ENCODE assay signal across 8 cellular contexts in the genomic region with DNA sequence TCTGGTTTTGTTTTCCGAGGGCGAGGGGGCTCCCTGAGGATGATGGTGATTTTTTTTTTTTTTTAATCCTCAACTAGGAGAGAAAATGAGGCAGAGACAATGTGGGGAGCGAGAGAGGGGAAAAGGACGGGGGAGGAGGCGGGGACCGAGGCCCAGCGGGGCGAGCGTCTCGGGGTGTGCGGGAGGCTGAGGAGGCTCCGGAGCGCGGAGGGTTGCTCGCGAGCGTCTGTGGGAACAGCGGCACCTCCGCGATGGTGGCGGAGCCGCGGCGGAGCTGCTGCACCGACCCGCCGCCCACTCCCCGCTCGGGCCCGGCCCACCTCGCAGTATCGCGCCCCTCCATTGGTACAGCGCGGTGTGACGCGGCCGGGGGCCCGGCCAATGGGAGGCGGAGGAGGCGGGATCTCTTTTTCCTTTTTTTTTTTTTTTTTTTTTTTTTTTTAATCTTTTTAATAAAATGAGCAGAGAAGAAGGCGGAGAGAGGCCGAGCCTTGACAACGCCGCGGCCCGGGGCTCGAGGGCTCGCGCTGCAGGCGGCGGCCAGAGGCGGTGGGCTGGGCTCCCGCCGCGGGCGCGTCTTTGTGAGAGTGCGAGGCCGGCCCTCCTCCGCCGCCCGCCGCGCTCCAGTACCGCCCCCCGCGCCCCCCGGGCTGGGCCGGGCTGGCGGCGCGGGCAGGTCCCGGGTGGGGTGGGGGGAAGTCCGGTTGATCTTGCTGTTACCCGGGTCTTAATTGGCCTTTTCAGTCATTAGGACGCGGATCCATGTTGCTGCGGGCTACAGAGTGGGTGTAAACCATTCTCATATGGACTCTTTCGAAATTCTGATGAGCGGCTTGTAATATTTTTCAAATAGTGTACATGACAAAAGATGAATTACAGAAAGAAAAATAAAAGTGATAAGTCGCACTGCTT. TPM values are rescaled to one million over a fixed set of nuclear protein-coding genes. Genes with fewer than 3 reads are reported as not detected.
DNase-seq lines count a peak whose midpoint lies in the region; ATAC-seq and TF ChIP-seq lines count a peak whose summit lies in the region.

A gene (minus strand): TSS at position 228 of the 912 bp plus-strand sequence.

- peaks cover 14% of the 10 kb centered on the region for H3K79me1 ChIP-seq in trophoblast cell (ENCODE audit: low read length)

- peak within 1 kb of the TSS; percentile 88 for H3K14ac ChIP-seq in trophoblast cell (ENCODE audit: low read length)

- peak within 1 kb of the TSS; percentile 91 for H4K12ac ChIP-seq in trophoblast cell (ENCODE audit: low read depth, low read length)

- ATAC-seq in HG02642 (IDR thresholded peaks at IDR 0.05; ENCODE audit: poor library complexity, unreplicated experiment), result peak; percentile 94
- ATAC-seq in activated naive CD8-positive, alpha-beta T cell treated with anti-CD3 and anti-CD28 coated beads, Interleukin-2, amount 10 ng/mL, durations not matched to agents 7 days and 5 days (ENCODE audit: low read depth), result peak; percentile 97
- ATAC-seq in Right ventricle myocardium superior (ENCODE audit: poor library complexity), result peak; percentile 99

- H3K4me2 ChIP-seq in trophoblast cell (ENCODE audit: low read length), result peak within 1 kb of the TSS; percentile 76

- TF ChIP-seq POLR2A in tibial nerve (IDR thresholded peaks at IDR 0.05), result peak; percentile 89 to 96

- H3K79me2 ChIP-seq in trophoblast cell (ENCODE audit: control insufficient read depth, insufficient read depth, low read length, poor library complexity), result peaks cover 11% of the 10 kb centered on the region

- peak within 1 kb of the TSS; percentile 88 for H3K27ac Mint-ChIP-seq in activated naive CD8-positive, alpha-beta T cell treated with anti-CD3 and anti-CD28 coated beads, Interleukin-2, amount 10 ng/mL, durations not matched to agents 7 days and 5 days

- H3K27me3 ChIP-seq in trophoblast cell (ENCODE audit: insufficient read depth, low read length) (no peaks in the 10 kb centered on the region), tibial nerve (no peaks in the 10 kb centered on the region)

- peak within 1 kb of the TSS; percentile 89 for H2BK5ac ChIP-seq in trophoblast cell (ENCODE audit: low read depth, low read length, poor library complexity)

- H2BK120ac ChIP-seq in trophoblast cell (ENCODE audit: insufficient read depth, low read length, poor library complexity), result peak within 1 kb of the TSS; percentile 88

- peak within 1 kb of the TSS; percentile 91 for H3K4me3 Mint-ChIP-seq in activated naive CD8-positive, alpha-beta T cell treated with anti-CD3 and anti-CD28 coated beads, Interleukin-2, amount 10 ng/mL, durations not matched to agents 7 days and 5 days

- POLR2A ChIA-PET in activated naive CD8-positive, alpha-beta T cell treated with anti-CD3 and anti-CD28 coated beads, Interleukin-2, amount 10 ng/mL, durations not matched to agents 7 days and 5 days (lab: Charles Lee), result interaction anchor here (0.6 to 1.6 kb wide), 9 partner anchors 27 to 1072 kb away, joined by 3 to 6 read pairs (median 4); no protein-coding TSS in a partner anchor

- H3K9me3 ChIP-seq in trophoblast cell (ENCODE audit: insufficient read depth, low read depth, low read length) (no peaks in the 10 kb centered on the region), tibial nerve (no peaks in the 10 kb centered on the region)

- H3K27ac ChIP-seq in trophoblast cell (ENCODE audit: low read depth, low read length) (peak within 1 kb of the TSS; percentile 96), tibial nerve (peak within 1 kb of the TSS; percentile 95 to 99 (median 96))

- intact Hi-C loops in Right ventricle myocardium superior (cut with DNase I), result no loop called here

- H3K9me3 Mint-ChIP-seq in activated naive CD8-positive, alpha-beta T cell treated with anti-CD3 and anti-CD28 coated beads, Interleukin-2, amount 10 ng/mL, durations not matched to agents 7 days and 5 days, result no peaks in the 10 kb centered on the region

- DNase-seq in GM12865 (ENCODE audit: low read depth), result peak; percentile 97
- DNase-seq in NCI-H1105 (lab: John Stamatoyannopoulos, UW), result peak; percentile 91
- DNase-seq in SW 1271 (lab: John Stamatoyannopoulos, UW), result peak; percentile 68 to 81
- peak; percentile 99 for DNase-seq in activated naive CD8-positive, alpha-beta T cell treated with anti-CD3 and anti-CD28 coated beads, Interleukin-2, amount 10 ng/mL, durations not matched to agents 7 days and 5 days
- peak; percentile 95 for DNase-seq in Right ventricle myocardium superior
- DNase-seq in trophoblast cell, result peak; percentile 93 to 97
- peak; percentile 89 to 92 for DNase-seq in tibial nerve (ENCODE audit: low spot score in 2 of 2)

- no CpG with 5 or more reads among the region's 82 CpGs for WGBS in trophoblast cell (ENCODE audit: extremely low coverage, insufficient coverage, insufficient read length)
- 1% methylated on average over 72 to 81 of the region's 82 CpGs for WGBS in tibial nerve, 2 donors

- H2BK12ac ChIP-seq in trophoblast cell (ENCODE audit: low read length), result no peak within 1 kb of the TSS

- no peak within 1 kb of the TSS for H2AK5ac ChIP-seq in trophoblast cell (ENCODE audit: low read length)

- peaks cover 29% of the 10 kb centered on the region for H3K4me1 Mint-ChIP-seq in activated naive CD8-positive, alpha-beta T cell treated with anti-CD3 and anti-CD28 coated beads, Interleukin-2, amount 10 ng/mL, durations not matched to agents 7 days and 5 days

- H3K4me1 ChIP-seq in trophoblast cell (ENCODE audit: control insufficient read depth in 1 of 2, insufficient read depth in 2 of 2, low read length in 2 of 2) (peaks cover 2 to 4% of the 10 kb centered on the region in 2 experiments), tibial nerve (peaks cover 0 to 59% (median 32%) of the 10 kb centered on the region in 4 donors)

- no peak for TF ChIP-seq CTCF in GM12865 (IDR thresholded peaks at IDR 0.05; ENCODE audit: insufficient read depth, low read depth, low read length, missing control alignments)
- TF ChIP-seq CTCF in tibial nerve (IDR thresholded peaks at IDR 0.05), result peak in 3 of 5 experiments; percentile 15 to 55 (median 16)

- peak within 1 kb of the TSS; percentile 85 for H4K91ac ChIP-seq in trophoblast cell (ENCODE audit: low read depth, low read length)

- peak; percentile 36 to 97 for TF ChIP-seq EP300 in tibial nerve (IDR thresholded peaks at IDR 0.05)

- H3K18ac ChIP-seq in trophoblast cell (ENCODE audit: low read length), result peak within 1 kb of the TSS; percentile 95

- peaks cover 21% of the 10 kb centered on the region for H3K27me3 Mint-ChIP-seq in activated naive CD8-positive, alpha-beta T cell treated with anti-CD3 and anti-CD28 coated beads, Interleukin-2, amount 10 ng/mL, durations not matched to agents 7 days and 5 days

- no peak within 1 kb of the TSS for H3K23ac ChIP-seq in trophoblast cell (ENCODE audit: low read length)

- H3K36me3 ChIP-seq in trophoblast cell (ENCODE audit: control insufficient read depth in 1 of 2, insufficient read depth in 2 of 2, low read length in 2 of 2), result no peaks in the 10 kb centered on the region
- H3K36me3 ChIP-seq in tibial nerve, result no peaks in the 10 kb centered on the region

- H2AFZ ChIP-seq in trophoblast cell (ENCODE audit: insufficient read depth, low read length, poor library complexity), result peak within 1 kb of the TSS; percentile 78

- no peaks in the 10 kb centered on the region for H3K36me3 Mint-ChIP-seq in activated naive CD8-positive, alpha-beta T cell treated with anti-CD3 and anti-CD28 coated beads, Interleukin-2, amount 10 ng/mL, durations not matched to agents 7 days and 5 days

- H4K8ac ChIP-seq in trophoblast cell (ENCODE audit: low read depth, low read length), result peak within 1 kb of the TSS; percentile 93

- H3K4me3 ChIP-seq in GM12865 (ENCODE audit: low read depth, low read length) (peak within 1 kb of the TSS; percentile 98), trophoblast cell (ENCODE audit: low read depth, low read length) (peak within 1 kb of the TSS; percentile 91), tibial nerve (peak within 1 kb of the TSS; percentile 63 to 92 (median 82))

- peak within 1 kb of the TSS; percentile 96 for H3K9ac ChIP-seq in trophoblast cell (ENCODE audit: low read length)

- peak within 1 kb of the TSS; percentile 64 for H3K4ac ChIP-seq in trophoblast cell (ENCODE audit: low read depth, low read length)

RNA-seq across cellular contexts. Expression of the gene that starts here (rescaled TPM):
- 10 to 100 TPM; 64.4 to 68.7 TPM for total RNA-seq in activated naive CD8-positive, alpha-beta T cell treated with anti-CD3 and anti-CD28 coated beads, Interleukin-2, amount 10 ng/mL, durations not matched to agents 7 days and 5 days
- total RNA-seq in Right ventricle myocardium superior, result 114 TPM
- 57.2 and 60.2 TPM in 2 replicates for polyA plus RNA-seq in trophoblast cell (2013)
- 100 to 1,000 TPM in 2 of 4 donors, 10 to 100 TPM in 2; 86.4 to 111 (median 103) TPM for total RNA-seq in tibial nerve

Comparison
In these comparisons a context has a peak if more than half of its experiments do, and no peak if none do; other contexts are left out.
1. Peak in every context shown above with its lines: DNase-seq, ATAC-seq, H3K4me3 ChIP-seq and H3K27ac ChIP-seq.